In genomic region chr10:109895095-109895818, GRCh38 we compare ENCODE assay signal across 9 cellular contexts. TPM values are rescaled to one million over a fixed set of nuclear protein-coding genes. Genes with fewer than 3 reads are reported as not detected.
A peak's percentile ranks its signal among the peaks of the same experiment; 100 is the strongest.
DNase-seq lines count a peak whose midpoint lies in the region; ATAC-seq and TF ChIP-seq lines count a peak whose summit lies in the region.
"Had no signal": no experiment of that assay in that cellular context is flagged by ENCODE, and none has a peak within 500 bp of the region (broad histone marks: within the 10 kb centered on the region; RNA-seq: fewer than 3 reads in every experiment).

No MANE protein-coding gene starts in this region.

- no peak overlapping the region for H2AFZ ChIP-seq in fibroblast of lung (ENCODE audit: low read length)

- H3K27me3 ChIP-seq in fibroblast of lung (ENCODE audit: control insufficient read depth, insufficient read depth, low read length) (no peaks in the 10 kb centered on the region), vagina (no peaks in the 10 kb centered on the region)

- no peak overlapping the region for H3K4me3 Mint-ChIP-seq in T-cell

- H3K36me3 Mint-ChIP-seq in T-cell, result peaks cover 46% of the 10 kb centered on the region

- no peak overlapping the region for H3K9ac ChIP-seq in fibroblast of lung (ENCODE audit: insufficient read depth, low read length)

- H3K4me3 ChIP-seq in fibroblast of lung (replicated peaks in 1 of 4; ENCODE audit: control extremely low read depth in 1 of 4, insufficient read depth in 1 of 4, low read depth in 3 of 4, low read length in 4 of 4) (no peak overlapping the region), vagina (peak overlapping the region in 1 of 2 donors; percentile 0)

- H3K9me3 Mint-ChIP-seq in T-cell, result no peaks in the 10 kb centered on the region

- H3K9me3 ChIP-seq in fibroblast of lung (ENCODE audit: control insufficient read depth, insufficient read depth, low read depth, low read length) (no peaks in the 10 kb centered on the region), vagina (no peaks in the 10 kb centered on the region)

- H3K4me1 ChIP-seq in fibroblast of lung (ENCODE audit: control insufficient read depth, extremely low read depth, insufficient read depth, low read length), result peaks cover 20% of the 10 kb centered on the region
- peaks cover 76% of the 10 kb centered on the region for H3K4me1 ChIP-seq in vagina

- CTCF ChIA-PET in T-cell (lab: Charles Lee), result interaction anchor here in 1 of 2 donors (0.7 kb wide), 1 partner anchor 10 kb away, joined by 5 read pairs; no protein-coding TSS in a partner anchor

- POLR2A ChIA-PET in T-cell (lab: Charles Lee), result interaction anchor here in 1 of 2 donors (0.7 kb wide), 1 partner anchor 11 kb away, joined by 9 read pairs; no protein-coding TSS in a partner anchor

- DNase-seq in T-cell (no peak), fibroblast of lung (ENCODE audit: low read depth in 2 of 2) (peak; percentile 51 to 94), myocyte (ENCODE audit: low read depth) (peak; percentile 86), vagina (ENCODE audit: extremely low spot score in 2 of 2) (no peak), GF-D8 (lab: John Stamatoyannopoulos, UW) (no peak), C1 segment of cervical spinal cord (lab: John Stamatoyannopoulos, UW) (no peak)
- DNase-seq: activated CD4-positive, alpha-beta T cell treated with anti-CD3 and anti-CD28 coated beads, Interleukin-2, amount 50 U/mL, for 48 hours; NCI-H2171 had no signal

- TF ChIP-seq CTCF in fibroblast of lung (conservative IDR thresholded peaks at IDR 0.05 in 1 of 2, IDR thresholded peaks at IDR 0.05 in 1 of 2; ENCODE audit: low read depth in 1 of 2, low read length in 2 of 2), result no peak
- no peak for TF ChIP-seq CTCF in vagina (IDR thresholded peaks at IDR 0.05)

- TF ChIP-seq POLR2A in vagina (IDR thresholded peaks at IDR 0.05), result no peak

- peaks cover 4% of the 10 kb centered on the region for H3K79me2 ChIP-seq in fibroblast of lung (ENCODE audit: control insufficient read depth, insufficient read depth, low read length)

- no peaks in the 10 kb centered on the region for H4K20me1 ChIP-seq in fibroblast of lung (ENCODE audit: control insufficient read depth, extremely low read depth, insufficient read depth, low read length)

- H3K27ac ChIP-seq in fibroblast of lung (ENCODE audit: insufficient read depth, low read length), result no peak overlapping the region
- peak overlapping the region; percentile 72 for H3K27ac ChIP-seq in vagina

- H3K4me2 ChIP-seq in fibroblast of lung (ENCODE audit: extremely low read depth, insufficient read depth, low read length), result peak overlapping the region; percentile 46

- peaks cover 6% of the 10 kb centered on the region for H3K36me3 ChIP-seq in fibroblast of lung (ENCODE audit: control insufficient read depth, insufficient read depth, low read length)
- H3K36me3 ChIP-seq in vagina, result peaks cover 0 to 11% of the 10 kb centered on the region in 2 donors

- H3K27me3 Mint-ChIP-seq in T-cell, result no peaks in the 10 kb centered on the region

- peaks cover 37 to 66% (median 58%) of the 10 kb centered on the region in 3 donors for H3K4me1 Mint-ChIP-seq in T-cell

- no peak for ATAC-seq in T-cell (replicated peaks in 1 of 4)
- no peak for ATAC-seq in HG03097 (IDR thresholded peaks at IDR 0.05; ENCODE audit: low FRiP score, unreplicated experiment)

- intact Hi-C loops in vagina (cut with DNase I), result loop anchor here (10.0 kb wide), 1 partner anchor 110 kb away; the partner anchor contains the start of gene ADD3

- H3K27ac Mint-ChIP-seq in T-cell, result peak overlapping the region; percentile 8 to 59

RNA-seq across cellular contexts. Expression of gene XPNPEP1, which starts 28.1 kb away (rescaled TPM):
- total RNA-seq in T-cell (10 to 100 TPM; 40.0 to 63.9 (median 44.6) TPM), fibroblast of lung (86.5 and 93.5 TPM in 2 replicates), myocyte (129 and 174 TPM in 2 replicates), vagina (90.4 TPM)
- 119 and 135 TPM in 2 replicates for polyA plus RNA-seq in fibroblast of lung
- 44.9 and 46.1 TPM in 2 replicates for polyA plus RNA-seq in fibroblast of lung (2012)
- 562 and 600 TPM in 2 replicates for polyA minus RNA-seq in fibroblast of lung (ENCODE audit: low replicate concordance)
- polyA plus RNA-seq in myocyte (2012), result 75.2 TPM

Comparison
In these comparisons a context has a peak if more than half of its experiments do, and no peak if none do; other contexts are left out.
1. DNase-seq: peak in fibroblast of lung (2 of 2) and myocyte (single experiment); none in T-cell (0 of 34), vagina (0 of 2), GF-D8 (single experiment) and C1 segment of cervical spinal cord (0 of 14).